In the genomic region with DNA sequence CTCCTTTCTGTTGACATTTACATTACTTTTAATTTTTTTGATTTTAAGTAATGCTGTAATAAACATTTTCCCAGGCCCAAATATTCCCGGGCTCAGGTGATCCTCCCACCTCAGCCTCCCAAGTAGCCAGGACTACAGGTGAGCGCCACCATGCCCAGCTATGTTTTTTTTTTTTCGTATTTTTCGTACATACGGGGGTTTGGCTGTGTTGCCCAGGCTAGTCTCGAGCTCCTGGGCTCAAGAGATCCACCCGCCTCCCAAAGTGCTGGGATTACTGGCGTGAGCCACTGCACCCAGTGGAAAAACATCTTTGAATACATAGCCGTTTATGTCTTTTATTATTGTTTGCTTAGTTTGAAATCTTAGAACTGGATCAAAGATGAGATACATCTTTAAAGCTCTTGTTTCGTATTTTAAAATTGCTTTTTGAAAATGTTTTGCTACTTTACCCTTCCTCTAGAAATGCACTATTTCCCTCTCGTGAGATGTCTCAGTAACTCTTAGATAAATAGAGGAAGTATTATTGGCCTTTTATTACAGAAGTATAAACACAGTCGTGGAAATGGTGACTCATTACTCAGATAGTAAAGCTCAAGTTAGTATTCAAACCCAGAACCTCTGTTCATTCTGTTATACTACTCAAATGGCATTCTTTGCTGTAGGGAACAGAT, we compare ENCODE assay signal across 9 cellular contexts. TPM values are rescaled to one million over a fixed set of nuclear protein-coding genes. Genes with fewer than 3 reads are reported as not detected.
A peak's percentile ranks its signal among the peaks of the same experiment; 100 is the strongest.
DNase-seq lines count a peak whose midpoint lies in the region; ATAC-seq, FAIRE-seq and TF ChIP-seq lines count a peak whose summit lies in the region.
"Had no signal": no experiment of that assay in that cellular context is flagged by ENCODE, and none has a peak within 500 bp of the region (broad histone marks: within the 10 kb centered on the region; RNA-seq: fewer than 3 reads in every experiment).

No MANE protein-coding gene starts in this region.

- POLR2A ChIA-PET in A549 (lab: Yijun Ruan, JAX): no interaction called here
- POLR2A ChIA-PET in RWPE1 (lab: Yijun Ruan, JAX; ENCODE audit: low non-redundant PET): interaction anchor here (1.1 kb wide), 1 partner anchor 86 kb away, joined by 3 read pairs; a partner anchor contains a TSS

- TF ChIP-seq POLR2A in A549 (IDR thresholded peaks at IDR 0.05; ENCODE audit: low read length): no peak

- TF ChIP-seq CTCF in A549 (IDR thresholded peaks at IDR 0.05): no peak
- TF ChIP-seq CTCF in GM12875 (IDR thresholded peaks at IDR 0.05; ENCODE audit: borderline replicate concordance, insufficient read depth, low read depth, low read length): no peak
- TF ChIP-seq CTCF in RWPE1 (conservative IDR thresholded peaks at IDR 0.05; ENCODE audit: low read depth): no peak
- TF ChIP-seq CTCF in epithelial cell of esophagus (IDR thresholded peaks at IDR 0.05; ENCODE audit: insufficient read depth, low read depth, low read length, missing control alignments): no peak

- no peak for FAIRE-seq in A549 (lab: Jason Lieb, UNC)
- FAIRE-seq: H1 had no signal

- ATAC-seq in A549 (no peak), HG03442 (IDR thresholded peaks at IDR 0.05; ENCODE audit: unreplicated experiment) (no peak)

- peaks cover 28% of the 10 kb centered on the region for H3K4me1 ChIP-seq in A549

- no peak for TF ChIP-seq RAD21 in A549 (conservative IDR thresholded peaks at IDR 0.05 in 1 of 2, IDR thresholded peaks at IDR 0.05 in 1 of 2)

- no peak for TF ChIP-seq EP300 in A549 (IDR thresholded peaks at IDR 0.05)

- 42% methylated on average over 12 of the region's 12 CpGs for WGBS in A549 (ENCODE audit: missing lambda C conversion rate)

- CTCF ChIA-PET in A549 (lab: Yijun Ruan, JAX) (no interaction called here), RWPE1 (lab: Yijun Ruan, JAX) (no interaction called here)

- 0 out of 6 replicates have a peak overlapping the region, but pooled peaks of 1 of the 2 experiments have one; percentile 42 for H3K27ac ChIP-seq in A549
- peak overlapping the region; percentile 57 for H3K27ac ChIP-seq in RWPE1

- H3K4me3 ChIP-seq in A549: peak overlapping the region; percentile 92; the same call in 1 of the 3 replicates
- H3K4me3 ChIP-seq in GM12875 (ENCODE audit: low read depth, low read length): peak overlapping the region; percentile 47
- peak overlapping the region; percentile 91 for H3K4me3 ChIP-seq in epithelial cell of esophagus (ENCODE audit: low read length)

- DNase-seq in A549 (ENCODE audit: low read depth in 1 of 2, low spot score in 1 of 2): peak in 1 of 2 experiments; percentile 37
- DNase-seq in RWPE1 (ENCODE audit: low spot score): peak; percentile 21
- DNase-seq in epithelial cell of esophagus (ENCODE audit: low read depth): peak; percentile 44
- peak; percentile 56 for DNase-seq in non-pigmented ciliary epithelial cell (ENCODE audit: low read depth)
- DNase-seq in NK-92 (lab: John Stamatoyannopoulos, UW; ENCODE audit: unreplicated experiment): no peak
- no peak for DNase-seq in ecto neural progenitor cell (ENCODE audit: low spot score)

- peak overlapping the region; percentile 86 for H3K4me2 ChIP-seq in A549

- H3K9me3 ChIP-seq in A549: no peaks in the 10 kb centered on the region

TF ChIP-seq in A549, 52 proteins besides CTCF, POLR2A, EP300 and RAD21:
- TF ChIP-seq FOSL2 (IDR thresholded peaks at IDR 0.05) (no peak), FOSL2 (CRISPR knock-in tag; IDR thresholded peaks at IDR 0.05) (peak; percentile 84), MAFK (IDR thresholded peaks at IDR 0.05; ENCODE audit: partially characterized antibody) (no peak), HOXB13 (CRISPR knock-in tag; IDR thresholded peaks at IDR 0.05; ENCODE audit: low read depth) (no peak)
- TF ChIP-seq, protein P1, sequence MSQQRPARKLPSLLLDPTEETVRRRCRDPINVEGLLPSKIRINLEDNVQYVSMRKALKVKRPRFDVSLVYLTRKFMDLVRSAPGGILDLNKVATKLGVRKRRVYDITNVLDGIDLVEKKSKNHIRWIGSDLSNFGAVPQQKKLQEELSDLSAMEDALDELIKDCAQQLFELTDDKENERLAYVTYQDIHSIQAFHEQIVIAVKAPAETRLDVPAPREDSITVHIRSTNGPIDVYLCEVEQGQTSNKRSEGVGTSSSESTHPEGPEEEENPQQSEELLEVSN (IDR thresholded peaks at IDR 0.05; ENCODE audit: borderline replicate concordance, low read depth): no peak
TF ChIP-seq in A549: peak in this region for 1.

RNA-seq across cellular contexts. Expression of a gene that starts 2.4 kb away (rescaled TPM):
- polyA plus RNA-seq in A549 (2011; rRNA removed): 21.5 and 25.5 TPM in 2 replicates
- 5.1 and 5.5 TPM in 2 replicates for polyA plus RNA-seq in A549 (2012; cell fraction: cytosol; rRNA removed)
- 5.4 and 7.6 TPM in 2 replicates for polyA plus RNA-seq in A549 (2012; cell fraction: nucleus; rRNA removed)
- polyA plus RNA-seq in A549 (2017; fragmentation: RNase III; extraction: RNeasy Plus Mini Kit Qiagen cat#74134 plus additional on column Dnase treatment): 15.5 to 18.3 TPM (median 16.1 TPM) in 3 replicates
- 24.7 and 24.8 TPM in 2 replicates for polyA minus RNA-seq in A549 (2011; rRNA and poly(A)+ RNA removed)

Comparison
In these comparisons a context has a peak if more than half of its experiments do, and no peak if none do; other contexts are left out.
1. DNase-seq: peak in RWPE1 (single experiment), epithelial cell of esophagus (single experiment) and non-pigmented ciliary epithelial cell (single experiment); none in NK-92 (single experiment) and ecto neural progenitor cell (single experiment).
2. Peak in every context shown above with its lines, with median percentiles within 50 percentile points of each other: H3K4me3 ChIP-seq.